9 cellular contexts compared by ENCODE assay signal in genomic region chr10:100827819-100828743, GRCh38.
A peak's percentile ranks its signal among the peaks of the same experiment; 100 is the strongest.
DNase-seq lines count a peak whose midpoint lies in the region; ATAC-seq lines count a peak whose summit lies in the region.
"Had no signal": no experiment of that assay in that cellular context is flagged by ENCODE, and none has a peak within 500 bp of the region (broad histone marks: within the 10 kb centered on the region; RNA-seq: fewer than 3 reads in every experiment).

No MANE protein-coding gene starts in this region.

- H3K27ac Mint-ChIP-seq in activated naive CD4-positive, alpha-beta T cell treated with anti-CD3 and anti-CD28 coated beads, Interleukin-2, amount 10 ng/mL, durations not matched to agents 7 days and 5 days, result no peak overlapping the region
- H3K27ac Mint-ChIP-seq in stimulated activated memory B cell treated with anti-CD40 and anti-IgM and Interleukin-4, amounts not matched to agents 10 μg/mL and 1 μg/mL and 100 μg/mL, for 72 hours, result peak overlapping the region; percentile 70

- H3K4me1 Mint-ChIP-seq in activated naive CD4-positive, alpha-beta T cell treated with anti-CD3 and anti-CD28 coated beads, Interleukin-2, amount 10 ng/mL, durations not matched to agents 7 days and 5 days, result peaks cover 36% of the 10 kb centered on the region
- H3K4me1 Mint-ChIP-seq in stimulated activated memory B cell treated with anti-CD40 and anti-IgM and Interleukin-4, amounts not matched to agents 10 μg/mL and 1 μg/mL and 100 μg/mL, for 72 hours, result peaks cover 48% of the 10 kb centered on the region

- H3K36me3 ChIP-seq in ES-I3 (ENCODE audit: insufficient read depth, low read length) (no peaks in the 10 kb centered on the region), MG63 (no peaks in the 10 kb centered on the region), iPS-15b (ENCODE audit: control insufficient read depth, insufficient read depth, low read length) (no peaks in the 10 kb centered on the region)

- peaks cover 63% of the 10 kb centered on the region for H3K27me3 ChIP-seq in MG63
- peaks cover 97% of the 10 kb centered on the region for H3K27me3 ChIP-seq in iPS-15b (ENCODE audit: control insufficient read depth, insufficient read depth, low read length)

- peak; percentile 50 for DNase-seq in MG63
- peak; percentile 46 for DNase-seq in activated naive CD4-positive, alpha-beta T cell treated with anti-CD3 and anti-CD28 coated beads, Interleukin-2, amount 10 ng/mL, durations not matched to agents 7 days and 5 days
- DNase-seq in NCI-H446 treated with DMSO at 0.1 percent for 48 hours (lab: John Stamatoyannopoulos, UW), result no peak
- DNase-seq in NCI-H2029 (lab: John Stamatoyannopoulos, UW), result no peak

- H3K4me1 ChIP-seq in ES-I3 (ENCODE audit: insufficient read depth, low read length) (peaks cover 6% of the 10 kb centered on the region; the same call in 1 of the 2 replicates), iPS-15b (ENCODE audit: control insufficient read depth, insufficient read depth, low read length) (peaks cover 3% of the 10 kb centered on the region)

- CTCF ChIA-PET in activated naive CD4-positive, alpha-beta T cell treated with anti-CD3 and anti-CD28 coated beads, Interleukin-2, amount 10 ng/mL, durations not matched to agents 7 days and 5 days (lab: Charles Lee), result no interaction called here

- H3K9ac ChIP-seq in ES-I3 (ENCODE audit: low read depth, low read length), result peak overlapping the region; percentile 40; the same call in 1 of the 2 replicates
- no peak overlapping the region for H3K9ac ChIP-seq in iPS-15b (ENCODE audit: low read depth, low read length)

- H3K27me3 Mint-ChIP-seq in activated naive CD4-positive, alpha-beta T cell treated with anti-CD3 and anti-CD28 coated beads, Interleukin-2, amount 10 ng/mL, durations not matched to agents 7 days and 5 days, result peaks cover 100% of the 10 kb centered on the region
- H3K27me3 Mint-ChIP-seq in stimulated activated memory B cell treated with anti-CD40 and anti-IgM and Interleukin-4, amounts not matched to agents 10 μg/mL and 1 μg/mL and 100 μg/mL, for 72 hours, result peaks cover 84% of the 10 kb centered on the region

- peak; percentile 56 for ATAC-seq in stimulated activated memory B cell treated with anti-CD40 and anti-IgM and Interleukin-4, amounts not matched to agents 10 μg/mL and 1 μg/mL and 100 μg/mL, for 72 hours
- no peak for ATAC-seq in HG03139 (IDR thresholded peaks at IDR 0.05; ENCODE audit: unreplicated experiment)

- H3K4me3 ChIP-seq in MG63 (peak overlapping the region; percentile 34), iPS-15b (ENCODE audit: low read depth, low read length) (peak overlapping the region; percentile 52)
- H3K4me3 ChIP-seq: PC-9 had no signal

- H3K9me3 Mint-ChIP-seq in activated naive CD4-positive, alpha-beta T cell treated with anti-CD3 and anti-CD28 coated beads, Interleukin-2, amount 10 ng/mL, durations not matched to agents 7 days and 5 days, result no peaks in the 10 kb centered on the region
- no peaks in the 10 kb centered on the region for H3K9me3 Mint-ChIP-seq in stimulated activated memory B cell treated with anti-CD40 and anti-IgM and Interleukin-4, amounts not matched to agents 10 μg/mL and 1 μg/mL and 100 μg/mL, for 72 hours

- peaks cover 4% of the 10 kb centered on the region for H3K36me3 Mint-ChIP-seq in activated naive CD4-positive, alpha-beta T cell treated with anti-CD3 and anti-CD28 coated beads, Interleukin-2, amount 10 ng/mL, durations not matched to agents 7 days and 5 days
- no peaks in the 10 kb centered on the region for H3K36me3 Mint-ChIP-seq in stimulated activated memory B cell treated with anti-CD40 and anti-IgM and Interleukin-4, amounts not matched to agents 10 μg/mL and 1 μg/mL and 100 μg/mL, for 72 hours

- H3K9me3 ChIP-seq in ES-I3 (ENCODE audit: control insufficient read depth, insufficient read depth, low read length), result no peaks in the 10 kb centered on the region; the same call in 1 of the 2 replicates
- H3K9me3 ChIP-seq in MG63, result no peaks in the 10 kb centered on the region
- no peaks in the 10 kb centered on the region for H3K9me3 ChIP-seq in iPS-15b (ENCODE audit: control insufficient read depth, insufficient read depth, low read length)

- peak overlapping the region; percentile 60 for H3K4me3 Mint-ChIP-seq in activated naive CD4-positive, alpha-beta T cell treated with anti-CD3 and anti-CD28 coated beads, Interleukin-2, amount 10 ng/mL, durations not matched to agents 7 days and 5 days
- H3K4me3 Mint-ChIP-seq in stimulated activated memory B cell treated with anti-CD40 and anti-IgM and Interleukin-4, amounts not matched to agents 10 μg/mL and 1 μg/mL and 100 μg/mL, for 72 hours, result peak overlapping the region; percentile 79

Comparison
In these comparisons a context has a peak if more than half of its experiments do, and no peak if none do; other contexts are left out.
1. DNase-seq: peak in MG63 (single experiment) and activated naive CD4-positive, alpha-beta T cell treated with anti-CD3 and anti-CD28 coated beads, Interleukin-2, amount 10 ng/mL, durations not matched to agents 7 days and 5 days (single experiment); none in NCI-H446 treated with DMSO at 0.1 percent for 48 hours (single experiment) and NCI-H2029 (single experiment).